ENCODE assay signal across 26 cellular contexts in the genomic region with DNA sequence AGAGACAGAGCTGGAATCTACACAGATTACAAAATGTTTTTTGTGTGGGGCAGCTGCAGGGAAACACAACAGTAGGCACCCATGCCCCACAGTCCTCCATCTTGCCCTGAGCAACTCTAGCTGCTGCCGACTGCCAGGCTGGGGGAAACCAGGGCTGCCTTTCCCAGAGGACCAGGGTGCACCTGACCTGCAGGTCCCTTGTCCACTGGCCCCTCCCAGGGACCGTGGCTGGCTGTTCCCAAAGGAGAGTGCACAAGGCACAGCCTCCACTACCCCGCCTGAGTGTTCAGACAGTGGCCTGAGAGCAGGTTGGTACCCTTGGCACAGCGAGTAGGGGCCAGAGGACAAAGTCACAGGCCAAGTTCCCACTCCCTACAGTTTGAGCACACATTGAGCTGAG.
DNase-seq lines count a peak whose midpoint lies in the region; ATAC-seq, FAIRE-seq and TF ChIP-seq lines count a peak whose summit lies in the region.
"Had no signal": no experiment of that assay in that cellular context is flagged by ENCODE, and none has a peak within 500 bp of the region (broad histone marks: within the 10 kb centered on the region; RNA-seq: fewer than 3 reads in every experiment).

No MANE protein-coding gene starts in this region.

- no peak for FAIRE-seq in H1 (lab: Jason Lieb, UNC)
- FAIRE-seq: A549, GM12878, GM12892, GM18507 had no signal

- TF ChIP-seq EP300 in H1 (IDR thresholded peaks at IDR 0.05; ENCODE audit: borderline replicate concordance in 1 of 2, low read depth in 2 of 2, low read length in 2 of 2) = no peak

- no peak for TF ChIP-seq POLR2A in H1 (IDR thresholded peaks at IDR 0.05; ENCODE audit: control extremely low read depth in 1 of 2, low read depth in 2 of 2, low read length in 2 of 2)

- TF ChIP-seq CTCF in H1 (IDR thresholded peaks at IDR 0.05; ENCODE audit: control extremely low read depth in 1 of 3, insufficient read depth in 1 of 3, low read depth in 1 of 3, low read length in 3 of 3) (no peak), upper lobe of right lung (IDR thresholded peaks at IDR 0.05) (no peak), endothelial cell (IDR thresholded peaks at IDR 0.05; ENCODE audit: unreplicated experiment) (no peak)
- no peak for TF ChIP-seq CTCF in CD8-positive, alpha-beta T cell (IDR thresholded peaks at IDR 0.05)

- H3K27ac Mint-ChIP-seq in stimulated activated naive CD8-positive, alpha-beta T cell treated with anti-CD3 and anti-CD28 coated beads, Interleukin-15, amount 100 ng/mL, for 72 hours = no peak overlapping the region
- H3K27ac Mint-ChIP-seq in CD8-positive, alpha-beta T cell = no peak overlapping the region
- no peak overlapping the region for H3K27ac Mint-ChIP-seq in endothelial cell (ENCODE audit: unreplicated experiment)
- H3K27ac Mint-ChIP-seq: B cell; CD4-positive, alpha-beta T cell; CD8-positive, alpha-beta memory T cell had no signal

- no peaks in the 10 kb centered on the region for H4K20me1 ChIP-seq in H1 (replicated peaks in 1 of 2; ENCODE audit: control insufficient read depth in 1 of 2, insufficient read depth in 2 of 2, low read length in 2 of 2)

- H3K27me3 Mint-ChIP-seq in stimulated activated naive CD8-positive, alpha-beta T cell treated with anti-CD3 and anti-CD28 coated beads, Interleukin-15, amount 100 ng/mL, for 72 hours = peaks cover 26% of the 10 kb centered on the region
- peaks cover 5% of the 10 kb centered on the region for H3K27me3 Mint-ChIP-seq in CD8-positive, alpha-beta T cell (ENCODE audit: low read depth)
- peaks cover 3% of the 10 kb centered on the region for H3K27me3 Mint-ChIP-seq in endothelial cell (ENCODE audit: unreplicated experiment)
- H3K27me3 Mint-ChIP-seq: CD8-positive, alpha-beta memory T cell had no signal

- H2AFZ ChIP-seq in H1 (ENCODE audit: low read length) = no peak overlapping the region
- no peak overlapping the region for H2AFZ ChIP-seq in neuronal stem cell (ENCODE audit: low read length)

- POLR2A ChIA-PET in H1 (lab: Charles Lee; ENCODE audit: partially characterized antibody) = no interaction called here
- POLR2A ChIA-PET in CD8-positive, alpha-beta T cell (lab: Charles Lee) = no interaction called here

- H3K4me2 ChIP-seq in H1 (ENCODE audit: insufficient read depth in 1 of 2, low read depth in 2 of 2, low read length in 2 of 2) (no peak overlapping the region), neuronal stem cell (ENCODE audit: insufficient read depth, low read length, poor library complexity, severe bottlenecking) (no peak overlapping the region)
- H3K4me2 ChIP-seq: A549 had no signal

- no peak overlapping the region for H3K18ac ChIP-seq in H1 (ENCODE audit: extremely low read depth, low read length)
- peak overlapping the region; percentile 74 for H3K18ac ChIP-seq in neuronal stem cell (ENCODE audit: low read length)

- H2BK5ac ChIP-seq in H1 (ENCODE audit: low read depth, low read length) (no peak overlapping the region), neuronal stem cell (ENCODE audit: low read length) (no peak overlapping the region)

- H3K4me3 Mint-ChIP-seq in stimulated activated naive CD8-positive, alpha-beta T cell treated with anti-CD3 and anti-CD28 coated beads, Interleukin-15, amount 100 ng/mL, for 72 hours = no peak overlapping the region
- H3K4me3 Mint-ChIP-seq in CD8-positive, alpha-beta T cell = no peak overlapping the region
- no peak overlapping the region for H3K4me3 Mint-ChIP-seq in endothelial cell (ENCODE audit: unreplicated experiment)
- H3K4me3 Mint-ChIP-seq: B cell; CD4-positive, alpha-beta T cell; CD8-positive, alpha-beta memory T cell had no signal

- DNase-seq in stimulated activated naive CD8-positive, alpha-beta T cell treated with anti-CD3 and anti-CD28 coated beads, Interleukin-15, amount 100 ng/mL, for 72 hours = no peak
- DNase-seq in stimulated activated naive CD8-positive, alpha-beta T cell treated with anti-CD3 and anti-CD28 coated beads, Interleukin-15, Interleukin-2, amounts not matched to agents 100 U/mL and 50 U/mL, for 24 hours = no peak
- no peak for DNase-seq in H1 (ENCODE audit: low read depth in 1 of 2, low spot score in 2 of 2)
- DNase-seq in neuronal stem cell (ENCODE audit: low spot score) = no peak
- DNase-seq in upper lobe of right lung = no peak
- DNase-seq in middle frontal gyrus (ENCODE audit: extremely low spot score, low spot score) = no peak
- no peak for DNase-seq in CD8-positive, alpha-beta T cell
- DNase-seq in endothelial cell (ENCODE audit: low spot score) = no peak
- DNase-seq: AML-193; CD4-positive, alpha-beta T cell; CD8-positive, alpha-beta memory T cell; COR-L47; DMS 273 treated with DMSO at 0.1 percent for 48 hours; DMS153; DMS53; DMS79; DND-41; EL; GDM1 had no signal

- H3K4me1 ChIP-seq in H1 (replicated peaks in 1 of 4; ENCODE audit: control insufficient read depth in 3 of 4, insufficient read depth in 4 of 4, low read length in 3 of 4) (no peaks in the 10 kb centered on the region), neuronal stem cell (ENCODE audit: control insufficient read depth in 2 of 2, insufficient read depth in 1 of 2, low read depth in 1 of 2, low read length in 2 of 2) (no peaks in the 10 kb centered on the region), upper lobe of right lung (no peaks in the 10 kb centered on the region)
- no peaks in the 10 kb centered on the region for H3K4me1 ChIP-seq in CD8-positive, alpha-beta T cell (ENCODE audit: insufficient read depth, low read length)
- H3K4me1 ChIP-seq: A549 had no signal

- H3K9me3 Mint-ChIP-seq in stimulated activated naive CD8-positive, alpha-beta T cell treated with anti-CD3 and anti-CD28 coated beads, Interleukin-15, amount 100 ng/mL, for 72 hours = peaks cover 0 to 11% of the 10 kb centered on the region in 2 donors
- H3K9me3 Mint-ChIP-seq in CD8-positive, alpha-beta T cell = peaks cover 5% of the 10 kb centered on the region
- H3K9me3 Mint-ChIP-seq in endothelial cell (ENCODE audit: unreplicated experiment) = no peaks in the 10 kb centered on the region

- H3K27me3 ChIP-seq in H1 (replicated peaks in 1 of 4; ENCODE audit: control insufficient read depth in 3 of 4, extremely low read depth in 1 of 4, insufficient read depth in 3 of 4, low read length in 3 of 4) (no peaks in the 10 kb centered on the region), neuronal stem cell (ENCODE audit: control insufficient read depth in 3 of 3, insufficient read depth in 3 of 3, low read depth in 1 of 3, low read length in 3 of 3) (no peaks in the 10 kb centered on the region), upper lobe of right lung (no peaks in the 10 kb centered on the region)
- H3K27me3 ChIP-seq in CD8-positive, alpha-beta T cell (ENCODE audit: insufficient read depth, low read length) = no peaks in the 10 kb centered on the region

- no peak overlapping the region for H3K4me3 ChIP-seq in H1 (ENCODE audit: extremely low read depth in 1 of 4, insufficient read depth in 2 of 4, low read depth in 3 of 4, low read length in 4 of 4)
- H3K4me3 ChIP-seq in neuronal stem cell (ENCODE audit: low read length in 2 of 2) = peak overlapping the region in 1 of 2 donors; percentile 51
- no peak overlapping the region for H3K4me3 ChIP-seq in upper lobe of right lung
- H3K4me3 ChIP-seq in CD8-positive, alpha-beta T cell (ENCODE audit: low read depth, low read length) = no peak overlapping the region
- H3K4me3 ChIP-seq: A549, GM12878 had no signal

- H2BK12ac ChIP-seq in H1 (ENCODE audit: low read depth, low read length) (no peak overlapping the region), neuronal stem cell (ENCODE audit: low read length) (no peak overlapping the region)

- no peaks in the 10 kb centered on the region for H3K36me3 Mint-ChIP-seq in CD8-positive, alpha-beta T cell
- no peaks in the 10 kb centered on the region for H3K36me3 Mint-ChIP-seq in endothelial cell (ENCODE audit: low read depth, unreplicated experiment)
- H3K36me3 Mint-ChIP-seq: CD8-positive, alpha-beta memory T cell had no signal

- no peak overlapping the region for H3K4ac ChIP-seq in H1 (replicated peaks; ENCODE audit: insufficient read length, low read depth, low read length)
- H3K4ac ChIP-seq in neuronal stem cell (ENCODE audit: low read length) = no peak overlapping the region

- H3K36me3 ChIP-seq in H1 (ENCODE audit: control insufficient read depth in 2 of 4, insufficient read depth in 4 of 4, low read length in 3 of 4) = no peaks in the 10 kb centered on the region
- no peaks in the 10 kb centered on the region for H3K36me3 ChIP-seq in neuronal stem cell (replicated peaks in 1 of 2; ENCODE audit: control insufficient read depth in 2 of 2, insufficient read depth in 2 of 2, low read length in 2 of 2)
- H3K36me3 ChIP-seq in upper lobe of right lung = no peaks in the 10 kb centered on the region
- no peaks in the 10 kb centered on the region for H3K36me3 ChIP-seq in CD8-positive, alpha-beta T cell (ENCODE audit: insufficient read depth, low read length)

- no peak overlapping the region for H4K91ac ChIP-seq in H1 (replicated peaks; ENCODE audit: insufficient read length, low read length)
- no peak overlapping the region for H4K91ac ChIP-seq in neuronal stem cell (ENCODE audit: low read depth, low read length, poor library complexity)

- TF ChIP-seq RAD21 in H1 (IDR thresholded peaks at IDR 0.05 in 1 of 2, conservative IDR thresholded peaks at IDR 0.05 in 1 of 2; ENCODE audit: low read depth in 2 of 2, low read length in 2 of 2) = no peak

- no peak overlapping the region for H4K5ac ChIP-seq in H1 (ENCODE audit: insufficient read length, low read depth, low read length)

- no peak overlapping the region for H3K27ac ChIP-seq in H1 (ENCODE audit: low read depth, low read length)
- no peak overlapping the region for H3K27ac ChIP-seq in neuronal stem cell (replicated peaks; ENCODE audit: low read length)
- no peak overlapping the region for H3K27ac ChIP-seq in upper lobe of right lung
- no peak overlapping the region for H3K27ac ChIP-seq in CD8-positive, alpha-beta T cell (ENCODE audit: low read depth, low read length)
- H3K27ac ChIP-seq: 22Rv1, A549, C4-2B had no signal

- H3K9ac ChIP-seq in H1 (replicated peaks in 1 of 4; ENCODE audit: extremely low read depth in 1 of 4, low read depth in 3 of 4, low read length in 3 of 4) = no peak overlapping the region
- no peak overlapping the region for H3K9ac ChIP-seq in neuronal stem cell (ENCODE audit: low read depth, low read length, poor library complexity)

- no peak overlapping the region for H2AK5ac ChIP-seq in H1 (ENCODE audit: low read depth, low read length)
- no peak overlapping the region for H2AK5ac ChIP-seq in neuronal stem cell (ENCODE audit: low read depth, low read length)

- intact Hi-C loops in upper lobe of right lung (cut with DNase I) = no loop called here
- intact Hi-C loops in CD8-positive, alpha-beta T cell (cut with DNase I, micrococcal nuclease) = no loop called here

- no peak overlapping the region for H3K14ac ChIP-seq in H1 (ENCODE audit: insufficient read length)
- H3K14ac ChIP-seq in neuronal stem cell (ENCODE audit: low read length) = no peak overlapping the region

- H3K23me2 ChIP-seq in H1 (ENCODE audit: low read depth, low read length) = no peaks in the 10 kb centered on the region

- no peak overlapping the region for H2BK120ac ChIP-seq in H1 (replicated peaks; ENCODE audit: low read depth, low read length)
- no peak overlapping the region for H2BK120ac ChIP-seq in neuronal stem cell (ENCODE audit: low read depth, low read length)

- no peaks in the 10 kb centered on the region for H3K79me2 ChIP-seq in H1 (ENCODE audit: control insufficient read depth in 1 of 2, insufficient read depth in 2 of 2, low read length in 2 of 2)

- WGBS in H1 (ENCODE audit: extremely low coverage in 1 of 2, insufficient coverage in 1 of 2, insufficient read length in 1 of 2, insufficient replicate concordance in 2 of 2, low coverage in 1 of 2, low lambda C conversion rate in 2 of 2, missing lambda C conversion rate in 1 of 2), 2 experiments = 84% methylated on average over 4 of the region's 4 CpGs; no CpG with 5 or more reads in 1 of the 2 experiments
- no CpG with 5 or more reads among the region's 4 CpGs for WGBS in neuronal stem cell (ENCODE audit: extremely low coverage in 2 of 2, insufficient read length in 2 of 2, insufficient replicate concordance in 1 of 2), 2 donors

- peaks cover 0 to 3% of the 10 kb centered on the region in 2 experiments; a peak in 1 of 4 replicates for H3K9me3 ChIP-seq in H1 (ENCODE audit: insufficient read depth in 2 of 2, low read depth in 1 of 2, low read length in 1 of 2)
- H3K9me3 ChIP-seq in neuronal stem cell (replicated peaks in 1 of 2; ENCODE audit: control insufficient read depth in 2 of 2, insufficient read depth in 1 of 2, low read depth in 1 of 2, low read length in 2 of 2) = peaks cover 0 to 5% of the 10 kb centered on the region in 2 donors
- H3K9me3 ChIP-seq in upper lobe of right lung = no peaks in the 10 kb centered on the region
- H3K9me3 ChIP-seq in CD8-positive, alpha-beta T cell (ENCODE audit: low read length) = no peaks in the 10 kb centered on the region
- H3K9me3 ChIP-seq: A549 had no signal

- H3K23ac ChIP-seq in H1 (ENCODE audit: insufficient read length) = no peak overlapping the region
- H3K23ac ChIP-seq in neuronal stem cell (ENCODE audit: low read depth, low read length, poor library complexity) = no peak overlapping the region

- no peak overlapping the region for H2BK15ac ChIP-seq in H1 (ENCODE audit: low read length)
- no peak overlapping the region for H2BK15ac ChIP-seq in neuronal stem cell (ENCODE audit: low read length)

- ATAC-seq in stimulated activated naive CD8-positive, alpha-beta T cell treated with anti-CD3 and anti-CD28 coated beads, Interleukin-15, amount 100 ng/mL, for 72 hours = peak; percentile 15
- no peak for ATAC-seq in stimulated activated naive CD8-positive, alpha-beta T cell treated with anti-CD3 and anti-CD28 coated beads, Interleukin-15, Interleukin-2, amounts not matched to agents 100 U/mL and 50 U/mL, for 24 hours
- peak; percentile 14 for ATAC-seq in upper lobe of right lung
- no peak for ATAC-seq in CD8-positive, alpha-beta T cell
- ATAC-seq: A549 had no signal

- H3K79me1 ChIP-seq in H1 (ENCODE audit: low read depth, low read length) = no peaks in the 10 kb centered on the region
- no peaks in the 10 kb centered on the region for H3K79me1 ChIP-seq in neuronal stem cell (ENCODE audit: low read depth, low read length)

- no peak overlapping the region for H3K56ac ChIP-seq in H1 (replicated peaks; ENCODE audit: insufficient read length, low read depth, low read length)

- H3K4me1 Mint-ChIP-seq in stimulated activated naive CD8-positive, alpha-beta T cell treated with anti-CD3 and anti-CD28 coated beads, Interleukin-15, amount 100 ng/mL, for 72 hours = no peaks in the 10 kb centered on the region
- no peaks in the 10 kb centered on the region for H3K4me1 Mint-ChIP-seq in CD8-positive, alpha-beta T cell (ENCODE audit: low read depth)
- no peaks in the 10 kb centered on the region for H3K4me1 Mint-ChIP-seq in endothelial cell (ENCODE audit: unreplicated experiment)
- H3K4me1 Mint-ChIP-seq: B cell; CD8-positive, alpha-beta memory T cell had no signal

- H4K8ac ChIP-seq in H1 (ENCODE audit: extremely low read depth, insufficient read depth, low read length) (peak overlapping the region; percentile 41), neuronal stem cell (ENCODE audit: low read depth, low read length) (no peak overlapping the region)

- CTCF ChIA-PET in H1 (lab: Charles Lee; ENCODE audit: partially characterized antibody) = interaction anchor here (1.1 kb wide), 1 partner anchor 77 kb away, joined by 3 read pairs; no protein-coding TSS in a partner anchor
- CTCF ChIA-PET in CD8-positive, alpha-beta T cell (lab: Charles Lee) = no interaction called here

- H2BK20ac ChIP-seq in H1 (ENCODE audit: low read length) = no peak overlapping the region

Comparison
In these comparisons a context has a peak if more than half of its experiments do, and no peak if none do; other contexts are left out.
1. ATAC-seq: peak in stimulated activated naive CD8-positive, alpha-beta T cell treated with anti-CD3 and anti-CD28 coated beads, Interleukin-15, amount 100 ng/mL, for 72 hours (single experiment) and upper lobe of right lung (single experiment); none in stimulated activated naive CD8-positive, alpha-beta T cell treated with anti-CD3 and anti-CD28 coated beads, Interleukin-15, Interleukin-2, amounts not matched to agents 100 U/mL and 50 U/mL, for 24 hours (single experiment) and CD8-positive, alpha-beta T cell (single experiment).